13 cellular contexts compared by ENCODE assay signal in genomic region chr5:36202521-36202961, GRCh38. TPM values are rescaled to one million over a fixed set of nuclear protein-coding genes. Genes with fewer than 3 reads are reported as not detected.
A peak's percentile ranks its signal among the peaks of the same experiment; 100 is the strongest.
DNase-seq lines count a peak whose midpoint lies in the region; ATAC-seq, FAIRE-seq and TF ChIP-seq lines count a peak whose summit lies in the region.
"Had no signal": no experiment of that assay in that cellular context is flagged by ENCODE, and none has a peak within 500 bp of the region (broad histone marks: within the 10 kb centered on the region; RNA-seq: fewer than 3 reads in every experiment).

No MANE protein-coding gene starts in this region.

- no TSS peak for BruUV-seq in PC-3 (replicated peaks; lab: Mats Ljungman, UMichigan)

- H3K9me2 ChIP-seq in PC-3 (replicated peaks; ENCODE audit: low read length): no peaks in the 10 kb centered on the region

- no peaks in the 10 kb centered on the region for H4K20me1 ChIP-seq in PC-3 (ENCODE audit: low read length)

- no peak for DNase-seq in Right ventricle myocardium inferior (ENCODE audit: missing footprints)
- no peak for DNase-seq in right atrium auricular region (ENCODE audit: low spot score)
- peak; percentile 32 for DNase-seq in PC-3
- DNase-seq in fibroblast of pulmonary artery (ENCODE audit: low read depth): peak; percentile 65
- DNase-seq in thyroid gland: peak; percentile 7 to 12
- no peak for DNase-seq in kidney
- no peak for DNase-seq in mucosa of descending colon
- DNase-seq in DMS153 treated with DMSO at 0.1 percent for 48 hours (lab: John Stamatoyannopoulos, UW; ENCODE audit: unreplicated experiment): no peak
- DNase-seq: DMS79 treated with DMSO at 0.1 percent for 48 hours, NCI-H1048, ovary had no signal

- no peaks in the 10 kb centered on the region for H3K79me2 ChIP-seq in PC-3 (ENCODE audit: low read length)

- CTCF ChIA-PET in PC-3 (lab: Charles Lee): interaction anchor here (0.7 to 1.0 kb wide), 2 partner anchors 25 to 124 kb away, joined by 4 read pairs; no protein-coding TSS in a partner anchor

- H3K4me2 ChIP-seq in PC-3 (ENCODE audit: low read length): no peak overlapping the region

- intact Hi-C loops in Right ventricle myocardium inferior (cut with DNase I) (no loop called here), PC-3 (cut with micrococcal nuclease) (loop anchor here (5.0 kb wide), 1 partner anchor 40 kb away; the partner anchor contains the start of gene NADK2), thyroid gland (cut with DNase I) (no loop called here), kidney (cut with DNase I) (no loop called here), mucosa of descending colon (cut with DNase I, micrococcal nuclease) (no loop called here)

- H3K27me3 ChIP-seq in right atrium auricular region: no peaks in the 10 kb centered on the region
- no peaks in the 10 kb centered on the region for H3K27me3 ChIP-seq in PC-3 (ENCODE audit: low read length)
- no peaks in the 10 kb centered on the region for H3K27me3 ChIP-seq in thyroid gland
- H3K27me3 ChIP-seq: ovary, vagina had no signal

- TF ChIP-seq POLR2A in thyroid gland (IDR thresholded peaks at IDR 0.05): no peak

- peaks cover 28% of the 10 kb centered on the region for H3K36me3 ChIP-seq in right atrium auricular region
- H3K36me3 ChIP-seq in PC-3 (ENCODE audit: low read depth, low read length): peaks cover 13% of the 10 kb centered on the region
- H3K36me3 ChIP-seq in thyroid gland: peaks cover 8 to 19% of the 10 kb centered on the region in 2 donors
- H3K36me3 ChIP-seq in kidney (ENCODE audit: control insufficient read depth in 1 of 2, insufficient read depth in 2 of 2, low read length in 2 of 2): peaks cover under 1 to 11% of the 10 kb centered on the region in 2 donors
- no peaks in the 10 kb centered on the region for H3K36me3 ChIP-seq in mucosa of descending colon (ENCODE audit: low read depth)
- H3K36me3 ChIP-seq: ovary had no signal

- TF ChIP-seq CTCF in right atrium auricular region (IDR thresholded peaks at IDR 0.05): no peak
- TF ChIP-seq CTCF in PC-3 (conservative IDR thresholded peaks at IDR 0.05; ENCODE audit: low read depth, low read length): no peak
- no peak for TF ChIP-seq CTCF in fibroblast of pulmonary artery (IDR thresholded peaks at IDR 0.05; ENCODE audit: low read length, missing control alignments)
- TF ChIP-seq CTCF in thyroid gland (IDR thresholded peaks at IDR 0.05): no peak
- no peak for TF ChIP-seq CTCF in kidney (IDR thresholded peaks at IDR 0.05; ENCODE audit: borderline replicate concordance, extremely low read depth, insufficient read depth)
- no peak for TF ChIP-seq CTCF in mucosa of descending colon (IDR thresholded peaks at IDR 0.05)

- H3K4me1 ChIP-seq in right atrium auricular region: peaks cover 0 to 21% of the 10 kb centered on the region in 2 donors
- H3K4me1 ChIP-seq in PC-3 (ENCODE audit: insufficient read depth, low read length): peaks cover 17% of the 10 kb centered on the region
- no peaks in the 10 kb centered on the region for H3K4me1 ChIP-seq in thyroid gland
- H3K4me1 ChIP-seq in kidney (ENCODE audit: control insufficient read depth in 1 of 2, insufficient read depth in 1 of 2, low read depth in 1 of 2, low read length in 2 of 2): no peaks in the 10 kb centered on the region
- H3K4me1 ChIP-seq in mucosa of descending colon (ENCODE audit: low read depth): no peaks in the 10 kb centered on the region
- H3K4me1 ChIP-seq: vagina had no signal

- H2AFZ ChIP-seq in PC-3 (ENCODE audit: low read length): no peak overlapping the region

- H3K4me3 ChIP-seq in right atrium auricular region (no peak overlapping the region), PC-3 (ENCODE audit: low read length) (no peak overlapping the region), fibroblast of pulmonary artery (replicated peaks; ENCODE audit: low read depth, low read length) (no peak overlapping the region), thyroid gland (replicated peaks in 1 of 3) (no peak overlapping the region), kidney (ENCODE audit: low read length in 2 of 2) (no peak overlapping the region), mucosa of descending colon (no peak overlapping the region)
- H3K4me3 ChIP-seq: ovary, vagina had no signal

- peak overlapping the region in 1 of 2 donors; percentile 15 for H3K27ac ChIP-seq in right atrium auricular region
- no peak overlapping the region for H3K27ac ChIP-seq in PC-3 (ENCODE audit: low read length)
- no peak overlapping the region for H3K27ac ChIP-seq in thyroid gland
- H3K27ac ChIP-seq in kidney (ENCODE audit: low read depth in 2 of 2, low read length in 2 of 2): no peak overlapping the region
- H3K27ac ChIP-seq: ovary, vagina had no signal

- H3K9ac ChIP-seq in PC-3 (ENCODE audit: low read length) (no peak overlapping the region), kidney (ENCODE audit: low read length in 2 of 2) (no peak overlapping the region)

- H3K9me3 ChIP-seq in right atrium auricular region (no peaks in the 10 kb centered on the region), PC-3 (ENCODE audit: low read length) (no peaks in the 10 kb centered on the region), thyroid gland (no peaks in the 10 kb centered on the region), kidney (ENCODE audit: control insufficient read depth in 1 of 2, low read length in 2 of 2) (no peaks in the 10 kb centered on the region), mucosa of descending colon (no peaks in the 10 kb centered on the region)
- H3K9me3 ChIP-seq: ovary, vagina had no signal

- POLR2A ChIA-PET in PC-3 (lab: Charles Lee; ENCODE audit: unreplicated experiment): interaction anchor here (0.6 kb wide), 1 partner anchor 35 kb away, joined by 6 read pairs; no protein-coding TSS in a partner anchor

- ATAC-seq in Right ventricle myocardium inferior (peak; percentile 74), PC-3 (peak; percentile 67), mucosa of descending colon (no peak)

- no peak for FAIRE-seq in kidney (lab: Jason Lieb, UNC)
- FAIRE-seq: endometrium had no signal

- WGBS in thyroid gland, 2 donors: 47 to 53% methylated on average over 3 of the region's 3 CpGs

- no peaks in the 10 kb centered on the region for H3F3A ChIP-seq in PC-3 (ENCODE audit: low read length, unreplicated experiment)

RNA-seq across cellular contexts. Expression of gene NADK2, which starts 39.2 kb away (rescaled TPM):
- 39.4 TPM for total RNA-seq in Right ventricle myocardium inferior
- 10 to 100 TPM; 17.9 to 30.4 TPM for total RNA-seq in right atrium auricular region
- total RNA-seq in PC-3 (2014; rRNA removed): 17.7 and 22.9 TPM in 2 replicates
- total RNA-seq in thyroid gland: 10 to 100 TPM; 28.8 to 47.2 (median 44.4) TPM
- total RNA-seq in kidney: 27.9 TPM
- 15.4 TPM for polyA plus RNA-seq in kidney (ENCODE audit: insufficient read depth, low read depth, low replicate concordance)
- 10 to 100 TPM; 24.3 to 50.3 (median 24.8) TPM for total RNA-seq in mucosa of descending colon

RNA-seq across cellular contexts. Expression of gene SKP2, which starts 50.6 kb away (rescaled TPM):
- total RNA-seq in Right ventricle myocardium inferior (6.3 TPM), right atrium auricular region (1 to 10 TPM; 3.7 to 5.0 TPM), PC-3 (2014; rRNA removed) (32.0 and 33.2 TPM in 2 replicates), thyroid gland (10 to 100 TPM in 1 of 4 donors, 1 to 10 TPM in 3; 4.8 to 10.3 (median 8.8) TPM), kidney (10.9 TPM), mucosa of descending colon (10 to 100 TPM; 11.6 to 24.2 (median 16.5) TPM)
- 3.4 TPM for polyA plus RNA-seq in kidney (ENCODE audit: insufficient read depth, low read depth, low replicate concordance)

RNA-seq across cellular contexts. Expression of gene LMBRD2, which starts 50.9 kb away (rescaled TPM):
- total RNA-seq in Right ventricle myocardium inferior (10.4 TPM), right atrium auricular region (10 to 100 TPM; 10.5 to 19.9 TPM), PC-3 (2014; rRNA removed) (9.1 and 21.1 TPM in 2 replicates), thyroid gland (10 to 100 TPM; 18.1 to 23.5 (median 19.4) TPM), kidney (13.6 TPM), mucosa of descending colon (10 to 100 TPM; 14.8 to 18.0 (median 16.7) TPM)
- 4.0 TPM for polyA plus RNA-seq in kidney (ENCODE audit: insufficient read depth, low read depth, low replicate concordance)

Comparison
In these comparisons a context has a peak if more than half of its experiments do, and no peak if none do; other contexts are left out.
1. DNase-seq: peak in PC-3 (single experiment), fibroblast of pulmonary artery (single experiment) and thyroid gland (2 of 2); none in Right ventricle myocardium inferior (single experiment), right atrium auricular region (single experiment), kidney (single experiment), mucosa of descending colon (0 of 3) and DMS153 treated with DMSO at 0.1 percent for 48 hours (single experiment).